24 cellular contexts compared by ENCODE assay signal in genomic region chr1:40659649-40659947, GRCh38.
"Had no signal": no experiment of that assay in that cellular context is flagged by ENCODE, and none has a peak within 500 bp of the region (broad histone marks: within the 10 kb centered on the region; RNA-seq: fewer than 3 reads in every experiment).

No MANE protein-coding gene starts in this region.

- H3K36me3 Mint-ChIP-seq: activated naive CD4-positive, alpha-beta T cell treated with anti-CD3 and anti-CD28 coated beads, Interleukin-2, amount 10 ng/mL, durations not matched to agents 7 days and 5 days; activated naive CD8-positive, alpha-beta T cell treated with anti-CD3 and anti-CD28 coated beads for 36 hours had no signal

- H3K27ac Mint-ChIP-seq: activated CD4-positive, alpha-beta T cell treated with anti-CD3 and anti-CD28 coated beads for 36 hours; activated CD8-positive, alpha-beta T cell treated with anti-CD3 and anti-CD28 coated beads for 36 hours; activated naive CD4-positive, alpha-beta T cell treated with anti-CD3 and anti-CD28 coated beads, Interleukin-2, amount 10 ng/mL, durations not matched to agents 7 days and 5 days; activated naive CD8-positive, alpha-beta T cell treated with anti-CD3 and anti-CD28 coated beads for 36 hours; activated T-cell treated with anti-CD3 and anti-CD28 coated beads, Interleukin-2, amount 50 U/mL, for 72 hours; activated T-helper 2 cell treated with anti-CD3 and anti-CD28 coated beads, Interferon-gamma antibody, Interleukin-2, Interleukin-4, amounts not matched to agents 10 μg/mL and 5 μg/mL and 100 μg/mL, durations not matched to agents 14 hours and 24 hours and 36 hours had no signal

- H3K4me2 ChIP-seq: SK-N-SH had no signal

- H3K9me3 Mint-ChIP-seq: activated CD8-positive, alpha-beta T cell treated with anti-CD3 and anti-CD28 coated beads for 36 hours; activated naive CD4-positive, alpha-beta T cell treated with anti-CD3 and anti-CD28 coated beads, Interleukin-2, amount 10 ng/mL, durations not matched to agents 7 days and 5 days; activated naive CD8-positive, alpha-beta T cell treated with anti-CD3 and anti-CD28 coated beads for 36 hours; activated T-cell treated with anti-CD3 and anti-CD28 coated beads, Interleukin-2, amount 50 U/mL, for 72 hours; activated T-helper 2 cell treated with anti-CD3 and anti-CD28 coated beads, Interferon-gamma antibody, Interleukin-2, Interleukin-4, amounts not matched to agents 10 μg/mL and 5 μg/mL and 100 μg/mL, durations not matched to agents 14 hours and 24 hours and 36 hours had no signal

- H3K27me3 Mint-ChIP-seq: activated naive CD8-positive, alpha-beta T cell treated with anti-CD3 and anti-CD28 coated beads for 36 hours had no signal

- H3K9me3 ChIP-seq: SJCRH30, SK-N-SH had no signal

- DNase-seq: activated CD4-positive, alpha-beta T cell treated with anti-CD3 and anti-CD28 coated beads for 36 hours; activated CD4-positive, alpha-beta T cell treated with anti-CD3 and anti-CD28 coated beads, Interleukin-2, amount 50 U/mL, for 1 hour; activated CD8-positive, alpha-beta memory T cell treated with anti-CD3 and anti-CD28 coated beads, Interleukin-2, amount 50 U/mL, for 4 hours; activated CD8-positive, alpha-beta T cell treated with anti-CD3 and anti-CD28 coated beads for 36 hours; activated gamma-delta T cell treated with Interleukin-2 at 50 U/mL for 16 hours; activated naive CD4-positive, alpha-beta T cell treated with anti-CD3 and anti-CD28 coated beads, Interleukin-2, amount 10 ng/mL, durations not matched to agents 7 days and 5 days; activated naive CD8-positive, alpha-beta T cell treated with anti-CD3 and anti-CD28 coated beads for 36 hours; activated T-cell treated with anti-CD3 and anti-CD28 coated beads, Interleukin-2, amount 50 U/mL, for 72 hours; Karpas-422; NCI-H1048; NCI-H146; NCI-H187 treated with DMSO at 0.1 percent for 48 hours; NCI-H510A treated with DMSO at 0.1 percent for 48 hours; NCI-H69; NK-92 treated with Interleukin-12 subunit alpha and Interleukin-12 subunit beta, amount 100 ng/mL, for 24 hours; OCI-M1; RPMI8226; SJCRH30; SK-N-SH; T-helper 1 cell had no signal

- H3K9ac ChIP-seq: SK-N-SH had no signal

- ATAC-seq: activated CD4-positive, alpha-beta T cell treated with anti-CD3 and anti-CD28 coated beads for 36 hours; activated CD8-positive, alpha-beta T cell treated with anti-CD3 and anti-CD28 coated beads for 36 hours; activated T-cell treated with anti-CD3 and anti-CD28 coated beads, Interleukin-2, amount 50 U/mL, for 72 hours; Panc1; Right ventricle myocardium inferior had no signal

- H3K36me3 ChIP-seq: SJCRH30 had no signal

- H3K27me3 ChIP-seq: SJCRH30 had no signal

- H3K27ac ChIP-seq: SJCRH30, VCaP had no signal

- H3K4me3 Mint-ChIP-seq: activated CD4-positive, alpha-beta T cell treated with anti-CD3 and anti-CD28 coated beads for 36 hours; activated CD8-positive, alpha-beta T cell treated with anti-CD3 and anti-CD28 coated beads for 36 hours; activated naive CD4-positive, alpha-beta T cell treated with anti-CD3 and anti-CD28 coated beads, Interleukin-2, amount 10 ng/mL, durations not matched to agents 7 days and 5 days; activated naive CD8-positive, alpha-beta T cell treated with anti-CD3 and anti-CD28 coated beads for 36 hours; activated T-cell treated with anti-CD3 and anti-CD28 coated beads, Interleukin-2, amount 50 U/mL, for 72 hours had no signal

- H3K4me3 ChIP-seq: SJCRH30 had no signal
